8 cellular contexts compared by ENCODE assay signal in genomic region chr14:34722723-34723545, GRCh38. TPM values are rescaled to one million over a fixed set of nuclear protein-coding genes. Genes with fewer than 3 reads are reported as not detected.
DNase-seq lines count a peak whose midpoint lies in the region; ATAC-seq, FAIRE-seq and TF ChIP-seq lines count a peak whose summit lies in the region.

No MANE protein-coding gene starts in this region.

- TF ChIP-seq CTCF in HFFc6 (IDR thresholded peaks at IDR 0.05), result peak; percentile 90

- no peaks in the 10 kb centered on the region for H3K36me3 Mint-ChIP-seq in HFFc6 (ENCODE audit: low read depth)

- peaks cover 32% of the 10 kb centered on the region for H3K4me1 Mint-ChIP-seq in HFFc6 (ENCODE audit: low read depth)

- H3K9me3 Mint-ChIP-seq in HFFc6, result no peaks in the 10 kb centered on the region

- DNase-seq in COLO829 (ENCODE audit: low spot score), result peak; percentile 69
- peak; percentile 37 for DNase-seq in HFFc6
- DNase-seq in NCI-H82 treated with DMSO at 0.1 percent for 48 hours (lab: John Stamatoyannopoulos, UW; ENCODE audit: unreplicated experiment), result peak; percentile 7
- peak; percentile 69 for DNase-seq in activated effector memory CD4-positive, alpha-beta T cell treated with anti-CD3 and anti-CD28 coated beads, Interleukin-2, amount 50 U/mL, for 16 hours
- DNase-seq in frontal cortex (ENCODE audit: low spot score in 2 of 2), result peak; percentile 60 to 68
- DNase-seq in occipital lobe (lab: John Stamatoyannopoulos, UW), result peak; percentile 13

- no peaks in the 10 kb centered on the region for H3K27me3 Mint-ChIP-seq in HFFc6 (ENCODE audit: insufficient read depth)

- ATAC-seq in GM19324 (IDR thresholded peaks at IDR 0.05; ENCODE audit: low FRiP score, unreplicated experiment) (no peak), HG02623 (IDR thresholded peaks at IDR 0.05; ENCODE audit: unreplicated experiment) (no peak)

- no peak for FAIRE-seq in frontal cortex (lab: Jason Lieb, UNC)

- H3K4me3 Mint-ChIP-seq in HFFc6, result no peak overlapping the region

- H3K27ac Mint-ChIP-seq in HFFc6, result peak overlapping the region; percentile 45

RNA-seq across cellular contexts. Expression of gene CFL2, which starts 8.5 kb away (rescaled TPM):
- total RNA-seq in HFFc6 (2021; fragmentation: NEBNext Ultra II Directional; extraction: Animal tissue kit (Norgen Biotek cat#: 25700)), result 100 to 1,000 TPM; 223 to 307 (median 268) TPM
- total RNA-seq in frontal cortex, result 43.2 TPM
- total RNA-seq in occipital lobe, result 56.8 TPM

Comparison
In these comparisons a context has a peak if more than half of its experiments do, and no peak if none do; other contexts are left out.
1. DNase-seq: peak in every context shown above with its lines; median percentile 69 in COLO829; 69 in activated effector memory CD4-positive, alpha-beta T cell treated with anti-CD3 and anti-CD28 coated beads, Interleukin-2, amount 50 U/mL, for 16 hours; 64 in frontal cortex; 37 in HFFc6; 13 in occipital lobe; 7 in NCI-H82 treated with DMSO at 0.1 percent for 48 hours.